ENCODE assay signal across 8 cellular contexts in genomic region chr1:87330201-87330953, GRCh38. TPM values are rescaled to one million over a fixed set of nuclear protein-coding genes. Genes with fewer than 3 reads are reported as not detected.
A peak's percentile ranks its signal among the peaks of the same experiment; 100 is the strongest.
DNase-seq lines count a peak whose midpoint lies in the region; ATAC-seq and TF ChIP-seq lines count a peak whose summit lies in the region.

No MANE protein-coding gene starts in this region.

- peaks cover 11 to 40% (median 24%) of the 10 kb centered on the region in 5 donors for H3K27me3 Mint-ChIP-seq in naive thymus-derived CD4-positive, alpha-beta T cell

- CTCF ChIA-PET in naive thymus-derived CD4-positive, alpha-beta T cell (lab: Charles Lee): interaction anchor here (0.5 to 1.1 kb wide), 2 partner anchors 14 to 1433 kb away, joined by 3 to 4 read pairs; no protein-coding TSS in a partner anchor

- H3K27me3 ChIP-seq in WERI-Rb-1 (ENCODE audit: insufficient read depth, low read depth, severe bottlenecking): no peaks in the 10 kb centered on the region
- peaks cover 0 to 10% of the 10 kb centered on the region in 2 donors for H3K27me3 ChIP-seq in naive thymus-derived CD4-positive, alpha-beta T cell (ENCODE audit: control insufficient read depth in 2 of 2, insufficient read depth in 2 of 2, low read length in 2 of 2)

- peak overlapping the region; percentile 78 for H3K27ac ChIP-seq in WERI-Rb-1
- H3K27ac ChIP-seq in naive thymus-derived CD4-positive, alpha-beta T cell (ENCODE audit: low read depth, low read length): peak overlapping the region; percentile 24

- H3K4me3 ChIP-seq in Jurkat, Clone E6-1 (ENCODE audit: low read length): peak overlapping the region; percentile 75
- H3K4me3 ChIP-seq in WERI-Rb-1 (ENCODE audit: low read depth, low read length) (peak overlapping the region; percentile 87), fibroblast of mammary gland (ENCODE audit: control insufficient read depth, low read depth, low read length) (peak overlapping the region; percentile 86)
- H3K4me3 ChIP-seq in naive thymus-derived CD4-positive, alpha-beta T cell (ENCODE audit: low read length): peak overlapping the region; percentile 23

- DNase-seq in DMS53 treated with DMSO at 0.1 percent for 48 hours (lab: John Stamatoyannopoulos, UW; ENCODE audit: unreplicated experiment) (peak; percentile 39), WERI-Rb-1 (peak; percentile 59), fibroblast of mammary gland (ENCODE audit: low read depth) (peak; percentile 30)
- no peak for DNase-seq in Jurkat, Clone E6-1 (ENCODE audit: low read depth, low spot score)
- peak in 4 of 9 donors; percentile 2 to 25 (median 14) for DNase-seq in naive thymus-derived CD4-positive, alpha-beta T cell

- no peaks in the 10 kb centered on the region for H3K9me3 ChIP-seq in WERI-Rb-1 (ENCODE audit: severe bottlenecking)
- H3K9me3 ChIP-seq in naive thymus-derived CD4-positive, alpha-beta T cell (ENCODE audit: control insufficient read depth in 2 of 3, low read length in 3 of 3): no peaks in the 10 kb centered on the region

- H3K4me3 Mint-ChIP-seq in naive thymus-derived CD4-positive, alpha-beta T cell: peak overlapping the region; percentile 81 to 97 (median 94)

- peaks cover 30% of the 10 kb centered on the region for H3K36me3 ChIP-seq in WERI-Rb-1
- H3K36me3 ChIP-seq in naive thymus-derived CD4-positive, alpha-beta T cell (ENCODE audit: control insufficient read depth in 2 of 3, insufficient read depth in 3 of 3, low read length in 3 of 3): no peaks in the 10 kb centered on the region

- no peak for ATAC-seq in naive thymus-derived CD4-positive, alpha-beta T cell
- ATAC-seq in GM21447 (IDR thresholded peaks at IDR 0.05; ENCODE audit: unreplicated experiment) (no peak), GM19452 (IDR thresholded peaks at IDR 0.05; ENCODE audit: unreplicated experiment) (no peak), GM21360 (IDR thresholded peaks at IDR 0.05; ENCODE audit: unreplicated experiment) (no peak)

- TF ChIP-seq CTCF in WERI-Rb-1 (IDR thresholded peaks at IDR 0.05; ENCODE audit: low read depth, low read length): no peak
- TF ChIP-seq CTCF in fibroblast of mammary gland (conservative IDR thresholded peaks at IDR 0.05; ENCODE audit: control insufficient read depth, insufficient read depth, low read depth, low read length): no peak

- peaks cover 31 to 32% of the 10 kb centered on the region in 2 donors for H3K4me1 ChIP-seq in naive thymus-derived CD4-positive, alpha-beta T cell (ENCODE audit: control insufficient read depth in 2 of 2, insufficient read depth in 2 of 2, low read length in 2 of 2)

- H3K4me1 Mint-ChIP-seq in naive thymus-derived CD4-positive, alpha-beta T cell: peaks cover 23 to 75% (median 58%) of the 10 kb centered on the region in 7 donors

- POLR2A ChIA-PET in naive thymus-derived CD4-positive, alpha-beta T cell (lab: Charles Lee): interaction anchor here (0.5 to 1.0 kb wide), 2 partner anchors 14 to 19 kb away, joined by 4 read pairs; no protein-coding TSS in a partner anchor

- H3K27ac Mint-ChIP-seq in naive thymus-derived CD4-positive, alpha-beta T cell: peak overlapping the region; percentile 46 to 96 (median 86)

- H3K36me3 Mint-ChIP-seq in naive thymus-derived CD4-positive, alpha-beta T cell: peaks cover 0 to 20% (median 0%) of the 10 kb centered on the region in 5 donors

- no peaks in the 10 kb centered on the region for H3K9me3 Mint-ChIP-seq in naive thymus-derived CD4-positive, alpha-beta T cell

- intact Hi-C loops in naive thymus-derived CD4-positive, alpha-beta T cell (cut with micrococcal nuclease): loop anchor here (2.0 to 10.0 kb wide), 6 partner anchors 198 to 1622 kb away; partner anchors contain the start of genes GTF2B (in 1 of the 2), SH3GLB1 (in 1 of the 2) and ZNHIT6 (in 1 of the 2)

RNA-seq across cellular contexts. Expression of gene LMO4, which starts 1.7 kb away (rescaled TPM):
- polyA plus RNA-seq in Jurkat, Clone E6-1 (2012; ENCODE audit: insufficient read depth, insufficient read length): 61.9 TPM
- total RNA-seq in naive thymus-derived CD4-positive, alpha-beta T cell: 10 to 100 TPM in 2 of 5 experiments, 1 to 10 TPM in 3; 6.4 to 30.6 (median 9.4) TPM
- polyA plus RNA-seq in naive thymus-derived CD4-positive, alpha-beta T cell: 1 to 10 TPM; 6.4 to 8.2 TPM

Comparison
In these comparisons a context has a peak if more than half of its experiments do, and no peak if none do; other contexts are left out.
1. H3K4me3 ChIP-seq: peak in every context shown above with its lines; median percentile 87 in WERI-Rb-1; 86 in fibroblast of mammary gland; 75 in Jurkat, Clone E6-1; 23 in naive thymus-derived CD4-positive, alpha-beta T cell.